In the genomic region with DNA sequence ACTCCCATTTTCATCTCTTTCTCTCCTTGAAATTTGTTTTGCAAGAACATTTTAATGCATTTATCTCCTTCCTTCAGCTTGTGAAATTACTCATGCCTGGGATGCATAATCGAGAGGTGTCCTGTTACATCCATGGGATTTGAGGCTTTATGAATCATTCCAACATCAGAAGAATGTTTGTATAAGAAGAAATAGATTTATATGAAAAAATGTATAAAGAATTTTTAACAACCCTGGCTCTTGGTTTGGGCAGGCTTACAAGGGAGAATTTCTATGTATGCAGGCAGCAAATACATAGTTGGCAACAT, we compare ENCODE assay signal across 16 cellular contexts.
DNase-seq lines count a peak whose midpoint lies in the region; ATAC-seq, FAIRE-seq and TF ChIP-seq lines count a peak whose summit lies in the region.
"Had no signal": no experiment of that assay in that cellular context is flagged by ENCODE, and none has a peak within 500 bp of the region (broad histone marks: within the 10 kb centered on the region; RNA-seq: fewer than 3 reads in every experiment).

No MANE protein-coding gene starts in this region.

- DNase-seq in BJ (ENCODE audit: low read depth): peak; percentile 66
- peak; percentile 56 for DNase-seq in MG63
- peak; percentile 94 for DNase-seq in bronchial epithelial cell (ENCODE audit: low read depth)
- peak; percentile 28 for DNase-seq in myocyte (ENCODE audit: low read depth)
- DNase-seq in NCI-H2171 treated with DMSO at 0.1 percent for 48 hours (lab: John Stamatoyannopoulos, UW): no peak
- no peak for DNase-seq in NCI-H2029 (lab: John Stamatoyannopoulos, UW)
- DNase-seq: activated CD8-positive, alpha-beta memory T cell treated with anti-CD3 and anti-CD28 coated beads for 24 hours; activated naive CD4-positive, alpha-beta T cell treated with anti-CD3 and anti-CD28 coated beads, Interleukin-2, amount 50 U/mL, for 16 hours; CD8-positive, alpha-beta T cell; hippocampal formation; posterior cingulate gyrus; stimulated activated CD4-positive, alpha-beta T cell treated with anti-CD3 and anti-CD28 coated beads, Interleukin-4, amount 100 ng/mL, for 1 hour; T-helper 9 cell had no signal

- FAIRE-seq in bronchial epithelial cell (lab: Jason Lieb, UNC): no peak

- no peak for TF ChIP-seq CTCF in BJ (IDR thresholded peaks at IDR 0.05; ENCODE audit: insufficient read depth, low read depth, low read length)
- TF ChIP-seq CTCF in bronchial epithelial cell (IDR thresholded peaks at IDR 0.05; ENCODE audit: insufficient read depth, low read length, severe bottlenecking): no peak

- H3K27me3 ChIP-seq in BJ (ENCODE audit: control insufficient read depth, insufficient read depth, low read length) (no peaks in the 10 kb centered on the region), MG63 (no peaks in the 10 kb centered on the region), bronchial epithelial cell (ENCODE audit: control insufficient read depth, insufficient read depth, low read length) (no peaks in the 10 kb centered on the region)

- H3K9me3 ChIP-seq in MG63: peaks cover 2% of the 10 kb centered on the region
- H3K9me3 ChIP-seq: HAP-1 had no signal

- H3K4me3 ChIP-seq in BJ (ENCODE audit: low read depth, low read length): no peak overlapping the region
- no peak overlapping the region for H3K4me3 ChIP-seq in MG63
- no peak overlapping the region for H3K4me3 ChIP-seq in bronchial epithelial cell (ENCODE audit: low read depth, low read length)
- H3K4me3 ChIP-seq: HAP-1 had no signal

- CTCF ChIA-PET in BJ (lab: Yijun Ruan, JAX): interaction anchor here (0.5 to 1.6 kb wide), 3 partner anchors 16 to 140 kb away, joined by 3 to 4 read pairs (median 3); no protein-coding TSS in a partner anchor

- POLR2A ChIA-PET in BJ (lab: Charles Lee): interaction anchor here (1.9 kb wide), 1 partner anchor 10 kb away, joined by 4 read pairs; no protein-coding TSS in a partner anchor

- ATAC-seq in HG03139 (IDR thresholded peaks at IDR 0.05; ENCODE audit: unreplicated experiment) (no peak), HG03571 (IDR thresholded peaks at IDR 0.05; ENCODE audit: unreplicated experiment) (no peak)
- ATAC-seq: CD8-positive, alpha-beta T cell had no signal

- H3K36me3 ChIP-seq in BJ (ENCODE audit: control insufficient read depth, insufficient read depth, low read length) (no peaks in the 10 kb centered on the region), MG63 (no peaks in the 10 kb centered on the region), bronchial epithelial cell (ENCODE audit: control insufficient read depth, insufficient read depth, low read length) (no peaks in the 10 kb centered on the region)
- H3K36me3 ChIP-seq: HAP-1 had no signal

Comparison
In these comparisons a context has a peak if more than half of its experiments do, and no peak if none do; other contexts are left out.
1. DNase-seq: peak in BJ (single experiment), MG63 (single experiment), bronchial epithelial cell (single experiment) and myocyte (single experiment); none in NCI-H2171 treated with DMSO at 0.1 percent for 48 hours (single experiment) and NCI-H2029 (single experiment).